Comparison of ENCODE assay signal across 14 cellular contexts in genomic region chr6:158010591-158011477, GRCh38. TPM values are rescaled to one million over a fixed set of nuclear protein-coding genes. Genes with fewer than 3 reads are reported as not detected.
A peak's percentile ranks its signal among the peaks of the same experiment; 100 is the strongest.
DNase-seq lines count a peak whose midpoint lies in the region; ATAC-seq and TF ChIP-seq lines count a peak whose summit lies in the region.
"Had no signal": no experiment of that assay in that cellular context is flagged by ENCODE, and none has a peak within 500 bp of the region (broad histone marks: within the 10 kb centered on the region; RNA-seq: fewer than 3 reads in every experiment).

No MANE protein-coding gene starts in this region.

- dilution Hi-C loops in mammary epithelial cell (cut with HindIII; ENCODE audit: low sequenced_read_pairs) = no loop called here

- CTCF ChIA-PET in mammary epithelial cell (lab: Charles Lee; ENCODE audit: low non-redundant PET) = no interaction called here

- H4K20me1 ChIP-seq in mammary epithelial cell (ENCODE audit: insufficient read depth, low read length) = no peaks in the 10 kb centered on the region

- H3K27me3 ChIP-seq in breast epithelium (no peaks in the 10 kb centered on the region), mammary epithelial cell (ENCODE audit: insufficient read depth, low read length) (no peaks in the 10 kb centered on the region)
- H3K27me3 ChIP-seq: cardiac muscle cell had no signal

- no peak for TF ChIP-seq POLR2A in breast epithelium (IDR thresholded peaks at IDR 0.05)

- in situ Hi-C loops in mammary epithelial cell (cut with MboI; ENCODE audit: low sequenced_read_pairs in 2 of 2) = no loop called here

- intact Hi-C loops in breast epithelium (cut with DNase I; ENCODE audit: low total_unique reads) = no loop called here
- intact Hi-C loops in mammary epithelial cell (cut with micrococcal nuclease) = no loop called here

- H3K27ac ChIP-seq in breast epithelium = peak overlapping the region; percentile 77 to 84
- H3K27ac ChIP-seq in mammary epithelial cell (ENCODE audit: insufficient read depth, low read depth, low read length) = no peak overlapping the region
- H3K27ac ChIP-seq in angular gyrus (ENCODE audit: low read depth, low read length) = peak overlapping the region; percentile 99
- H3K27ac ChIP-seq in substantia nigra (ENCODE audit: low read depth, low read length, poor library complexity, severe bottlenecking) = peak overlapping the region; percentile 99
- H3K27ac ChIP-seq: cardiac muscle cell had no signal

- DNase-seq in breast epithelium (ENCODE audit: low spot score in 2 of 2) (peak in 1 of 2 donors; percentile 51), mammary epithelial cell (no peak), mesenteric fat pad (ENCODE audit: low spot score) (peak; percentile 84), substantia nigra (lab: John Stamatoyannopoulos, UW) (peak in 10 of 49 donors; percentile 32 to 53 (median 38)), NCI-H2171 treated with DMSO at 0.1 percent for 48 hours (lab: John Stamatoyannopoulos, UW) (no peak)
- no peak for DNase-seq in activated CD4-positive, CD25-positive, alpha-beta regulatory T cell (lab: John Stamatoyannopoulos, UW)
- DNase-seq: activated B cell treated with CpG ODN at 0.5 μM for 24 hours; AML-193; erythroblast; NCI-H2029 treated with DMSO at 0.1 percent for 48 hours; stimulated activated CD8-positive, alpha-beta memory T cell treated with anti-CD3 and anti-CD28 coated beads, Interleukin-4, amount 100 ng/mL, for 48 hours had no signal

- no peaks in the 10 kb centered on the region for H3K9me3 ChIP-seq in breast epithelium
- H3K9me3 ChIP-seq in mammary epithelial cell (replicated peaks; ENCODE audit: insufficient read depth, low read length) = no peaks in the 10 kb centered on the region

- H3K4me2 ChIP-seq in mammary epithelial cell (ENCODE audit: insufficient read depth, low read depth, low read length) = no peak overlapping the region

- ATAC-seq in HG02610 (IDR thresholded peaks at IDR 0.05; ENCODE audit: unreplicated experiment) = no peak

- H3K79me2 ChIP-seq in mammary epithelial cell (ENCODE audit: insufficient read depth, low read length) = peaks cover 97% of the 10 kb centered on the region

- no peak overlapping the region for H3K4me3 ChIP-seq in breast epithelium
- H3K4me3 ChIP-seq in mammary epithelial cell (replicated peaks in 1 of 3; ENCODE audit: insufficient read depth in 1 of 3, low read depth in 2 of 3, low read length in 3 of 3) = no peak overlapping the region
- H3K4me3 ChIP-seq: cardiac muscle cell had no signal

- H3K9ac ChIP-seq in mammary epithelial cell (ENCODE audit: insufficient read depth, low read length) = no peak overlapping the region

- H3K4me1 ChIP-seq in breast epithelium (peaks cover 3 to 30% of the 10 kb centered on the region in 2 donors), mammary epithelial cell (ENCODE audit: insufficient read depth, low read length) (peaks cover 33% of the 10 kb centered on the region)

- H3K36me3 ChIP-seq in breast epithelium = no peaks in the 10 kb centered on the region
- H3K36me3 ChIP-seq in mammary epithelial cell (ENCODE audit: insufficient read depth, low read length) = no peaks in the 10 kb centered on the region
- H3K36me3 ChIP-seq: cardiac muscle cell had no signal

- no peak for TF ChIP-seq CTCF in breast epithelium (IDR thresholded peaks at IDR 0.05)
- no peak for TF ChIP-seq CTCF in mammary epithelial cell (conservative IDR thresholded peaks at IDR 0.05 in 1 of 2, IDR thresholded peaks at IDR 0.05 in 1 of 2; ENCODE audit: extremely low read depth in 1 of 2, insufficient read depth in 1 of 2, low read depth in 1 of 2, low read length in 2 of 2)

- no TSS peak for BruUV-seq in mammary epithelial cell (replicated peaks; lab: Mats Ljungman, UMichigan)

- WGBS in mammary epithelial cell (ENCODE audit: low coverage, missing lambda C conversion rate) = 97% methylated on average over 17 of the region's 19 CpGs

- no peak overlapping the region for H2AFZ ChIP-seq in mammary epithelial cell (ENCODE audit: low read depth, low read length)

RNA-seq across cellular contexts. Expression of gene SYNJ2, which starts 29.2 kb away (rescaled TPM):
- total RNA-seq in breast epithelium = 10 to 100 TPM in 2 of 3 donors, 1 to 10 TPM in 1; 3.0 to 20.2 (median 15.7) TPM
- total RNA-seq in mammary epithelial cell = 10 to 100 TPM; 16.0 to 26.6 TPM
- polyA plus RNA-seq in mammary epithelial cell = 17.0 TPM
- polyA minus RNA-seq in mammary epithelial cell = 66.3 TPM
- total RNA-seq in mesenteric fat pad = 7.5 TPM
